In genomic region chr22:50171965-50172421, GRCh38 we compare ENCODE assay signal across 1 cellular context.
TF ChIP-seq lines count a peak whose summit lies in the region.

No MANE protein-coding gene starts in this region.

TF ChIP-seq in HEK293, 187 proteins besides CTCF, POLR2A, EP300 and RAD21 (continued from another document):
- TF ChIP-seq REST (tag by site-specific recombination; IDR thresholded peaks at IDR 0.05) (no peak), TRIM28 (IDR thresholded peaks at IDR 0.05; ENCODE audit: borderline replicate concordance, low read length) (no peak), GLIS2 (tag by site-specific recombination; IDR thresholded peaks at IDR 0.05) (no peak), ZIC2 (tag by site-specific recombination; IDR thresholded peaks at IDR 0.05) (peak; percentile 64), ZNF510 (tag by site-specific recombination; IDR thresholded peaks at IDR 0.05; ENCODE audit: insufficient replicate concordance) (no peak)
- TF ChIP-seq, protein P1, sequence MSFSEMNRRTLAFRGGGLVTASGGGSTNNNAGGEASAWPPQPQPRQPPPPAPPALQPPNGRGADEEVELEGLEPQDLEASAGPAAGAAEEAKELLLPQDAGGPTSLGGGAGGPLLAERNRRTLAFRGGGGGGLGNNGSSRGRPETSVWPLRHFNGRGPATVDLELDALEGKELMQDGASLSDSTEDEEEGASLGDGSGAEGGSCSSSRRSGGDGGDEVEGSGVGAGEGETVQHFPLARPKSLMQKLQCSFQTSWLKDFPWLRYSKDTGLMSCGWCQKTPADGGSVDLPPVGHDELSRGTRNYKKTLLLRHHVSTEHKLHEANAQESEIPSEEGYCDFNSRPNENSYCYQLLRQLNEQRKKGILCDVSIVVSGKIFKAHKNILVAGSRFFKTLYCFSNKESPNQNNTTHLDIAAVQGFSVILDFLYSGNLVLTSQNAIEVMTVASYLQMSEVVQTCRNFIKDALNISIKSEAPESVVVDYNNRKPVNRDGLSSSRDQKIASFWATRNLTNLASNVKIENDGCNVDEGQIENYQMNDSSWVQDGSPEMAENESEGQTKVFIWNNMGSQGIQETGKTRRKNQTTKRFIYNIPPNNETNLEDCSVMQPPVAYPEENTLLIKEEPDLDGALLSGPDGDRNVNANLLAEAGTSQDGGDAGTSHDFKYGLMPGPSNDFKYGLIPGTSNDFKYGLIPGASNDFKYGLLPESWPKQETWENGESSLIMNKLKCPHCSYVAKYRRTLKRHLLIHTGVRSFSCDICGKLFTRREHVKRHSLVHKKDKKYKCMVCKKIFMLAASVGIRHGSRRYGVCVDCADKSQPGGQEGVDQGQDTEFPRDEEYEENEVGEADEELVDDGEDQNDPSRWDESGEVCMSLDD (tag by site-specific recombination; IDR thresholded peaks at IDR 0.05) = no peak
